Comparison of ENCODE assay signal across 16 cellular contexts in the genomic region with DNA sequence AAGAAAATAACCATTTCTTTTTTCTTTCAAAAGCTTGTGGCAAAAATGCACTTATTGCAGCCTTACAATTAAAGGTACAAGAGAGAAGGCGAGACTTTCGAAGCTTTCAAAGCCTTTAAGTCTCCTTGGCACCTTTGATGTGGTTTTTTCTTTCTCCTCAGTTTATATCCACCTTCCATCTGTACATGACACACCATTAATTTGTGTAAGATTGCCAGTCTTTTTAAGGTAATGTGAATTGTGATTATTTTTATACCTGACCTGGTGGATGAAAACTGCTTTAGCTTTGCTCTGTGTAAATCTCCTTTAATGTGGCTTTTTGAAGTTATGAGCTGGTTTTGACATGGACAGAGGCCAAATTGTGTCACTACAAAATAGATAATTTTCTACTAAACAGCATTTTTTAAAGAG.
DNase-seq lines count a peak whose midpoint lies in the region; TF ChIP-seq lines count a peak whose summit lies in the region.
"Had no signal": no experiment of that assay in that cellular context is flagged by ENCODE, and none has a peak within 500 bp of the region (broad histone marks: within the 10 kb centered on the region; RNA-seq: fewer than 3 reads in every experiment).

No MANE protein-coding gene starts in this region.

- CTCF ChIA-PET in PC-9 (lab: Charles Lee): interaction anchor here (0.5 kb wide), 1 partner anchor 555 kb away, joined by 4 read pairs; no protein-coding TSS in a partner anchor

- H3K27me3 ChIP-seq in SJCRH30 (no peaks in the 10 kb centered on the region), PC-9 (ENCODE audit: insufficient read depth, low read depth) (no peaks in the 10 kb centered on the region)
- H3K27me3 ChIP-seq: BE2C had no signal

- peak; percentile 78 for DNase-seq in Jurkat, Clone E6-1 (ENCODE audit: low read depth, low spot score)
- peak; percentile 56 for DNase-seq in astrocyte of the hippocampus (ENCODE audit: low read depth, low spot score)
- peak; percentile 30 for DNase-seq in fibroblast of the aortic adventitia (ENCODE audit: low read depth)
- no peak for DNase-seq in SJCRH30
- no peak for DNase-seq in stimulated activated CD4-positive, alpha-beta T cell treated with anti-CD3 and anti-CD28 coated beads, Interleukin-4, amount 100 ng/mL, for 1 hour
- DNase-seq in COLO829 (ENCODE audit: low spot score): no peak
- no peak for DNase-seq in PC-9
- DNase-seq: BE2C; CD4-positive, alpha-beta memory T cell; COR-L47; DMS153; DMS79 treated with DMSO at 0.1 percent for 48 hours; GF-D8; IMR-90 had no signal

- BruUV-seq in PC-9 (replicated peaks; lab: Mats Ljungman, UMichigan): no TSS peak

- H3K36me3 ChIP-seq in SJCRH30: no peaks in the 10 kb centered on the region
- H3K36me3 ChIP-seq in PC-9 (ENCODE audit: low read depth): no peaks in the 10 kb centered on the region

- H2AFZ ChIP-seq in PC-9: no peak overlapping the region

- no peaks in the 10 kb centered on the region for H4K20me1 ChIP-seq in PC-9 (ENCODE audit: insufficient read depth)

- TF ChIP-seq CTCF in fibroblast of the aortic adventitia (IDR thresholded peaks at IDR 0.05; ENCODE audit: insufficient read depth, low read length) (no peak), PC-9 (conservative IDR thresholded peaks at IDR 0.05) (no peak)

- H3K4me1 ChIP-seq in SJCRH30: no peaks in the 10 kb centered on the region
- peaks cover 13% of the 10 kb centered on the region for H3K4me1 ChIP-seq in PC-9 (replicated peaks; ENCODE audit: insufficient read depth)

- peaks cover 3% of the 10 kb centered on the region; the same call in 1 of the 2 replicates for H3F3A ChIP-seq in PC-9 (ENCODE audit: insufficient read depth, low read depth)

- no peak overlapping the region for H3K4me3 ChIP-seq in Jurkat, Clone E6-1 (ENCODE audit: low read length)
- no peak overlapping the region for H3K4me3 ChIP-seq in fibroblast of the aortic adventitia (ENCODE audit: low read depth, low read length)
- no peak overlapping the region for H3K4me3 ChIP-seq in SJCRH30
- H3K4me3 ChIP-seq in PC-9: no peak overlapping the region
- H3K4me3 ChIP-seq: A549 had no signal

- H3K9me2 ChIP-seq in PC-9 (ENCODE audit: insufficient read depth): no peaks in the 10 kb centered on the region

- POLR2A ChIA-PET in PC-9 (lab: Charles Lee; ENCODE audit: unreplicated experiment): no interaction called here

- intact Hi-C loops in PC-9 (cut with micrococcal nuclease; ENCODE audit: unreplicated experiment): no loop called here

- H3K79me2 ChIP-seq in PC-9 (ENCODE audit: low read depth): no peaks in the 10 kb centered on the region

- H3K9me3 ChIP-seq in SJCRH30 (replicated peaks) (no peaks in the 10 kb centered on the region), PC-9 (ENCODE audit: insufficient read depth, low read depth) (no peaks in the 10 kb centered on the region)
- H3K9me3 ChIP-seq: A549, BE2C had no signal

- no peak overlapping the region for H3K27ac ChIP-seq in SJCRH30
- no peak overlapping the region for H3K27ac ChIP-seq in PC-9
- H3K27ac ChIP-seq: C4-2B had no signal

- no peak overlapping the region for H3K4me2 ChIP-seq in PC-9
- H3K4me2 ChIP-seq: A549 had no signal

Comparison
In these comparisons a context has a peak if more than half of its experiments do, and no peak if none do; other contexts are left out.
1. DNase-seq: peak in Jurkat, Clone E6-1 (single experiment), astrocyte of the hippocampus (single experiment) and fibroblast of the aortic adventitia (single experiment); none in SJCRH30 (0 of 2), stimulated activated CD4-positive, alpha-beta T cell treated with anti-CD3 and anti-CD28 coated beads, Interleukin-4, amount 100 ng/mL, for 1 hour (single experiment), COLO829 (single experiment) and PC-9 (0 of 2).